In the genomic region with DNA sequence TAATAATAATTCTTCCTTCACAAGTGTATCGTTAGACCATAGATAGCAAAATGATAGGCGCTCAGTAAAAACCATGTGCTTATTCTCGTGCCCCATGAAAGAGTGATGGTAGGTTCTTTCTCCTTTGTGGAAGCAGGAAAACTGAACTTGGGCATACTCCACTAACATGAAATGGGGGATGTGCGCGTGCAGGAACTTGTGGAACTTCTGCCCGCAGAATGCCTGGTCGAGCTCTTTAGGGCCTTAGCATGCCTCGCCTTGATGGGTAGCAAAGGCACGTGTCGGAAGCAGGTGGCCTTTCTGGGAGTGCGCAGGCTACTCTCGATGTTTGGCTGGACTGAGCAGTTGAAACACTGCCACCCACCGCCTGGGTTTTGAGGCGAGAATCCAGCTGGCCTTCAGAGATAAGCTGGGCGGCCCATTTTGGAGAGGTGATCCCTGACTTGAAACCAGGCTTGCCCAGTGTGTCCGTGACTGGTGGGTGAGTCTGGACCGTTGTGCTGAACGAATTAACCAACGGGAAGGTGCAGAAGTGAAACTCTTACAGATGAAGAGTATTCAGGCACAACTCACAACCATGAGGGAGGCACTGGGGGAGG, we compare ENCODE assay signal across 1 cellular context.
TF ChIP-seq lines count a peak whose summit lies in the region.

No MANE protein-coding gene starts in this region.

TF ChIP-seq in K562, 482 proteins besides CTCF, POLR2A, EP300 and RAD21 (continued from another document and continues in another):
- TF ChIP-seq ZMIZ1 (IDR thresholded peaks at IDR 0.05; ENCODE audit: low read depth in 2 of 2, low read length in 2 of 2) = no peak
- TF ChIP-seq ZNF766 (CRISPR knock-in tag; conservative IDR thresholded peaks at IDR 0.05) = 0 out of 2 replicates have a peak, but pooled peaks have one; percentile 41
- TF ChIP-seq, protein P1, sequence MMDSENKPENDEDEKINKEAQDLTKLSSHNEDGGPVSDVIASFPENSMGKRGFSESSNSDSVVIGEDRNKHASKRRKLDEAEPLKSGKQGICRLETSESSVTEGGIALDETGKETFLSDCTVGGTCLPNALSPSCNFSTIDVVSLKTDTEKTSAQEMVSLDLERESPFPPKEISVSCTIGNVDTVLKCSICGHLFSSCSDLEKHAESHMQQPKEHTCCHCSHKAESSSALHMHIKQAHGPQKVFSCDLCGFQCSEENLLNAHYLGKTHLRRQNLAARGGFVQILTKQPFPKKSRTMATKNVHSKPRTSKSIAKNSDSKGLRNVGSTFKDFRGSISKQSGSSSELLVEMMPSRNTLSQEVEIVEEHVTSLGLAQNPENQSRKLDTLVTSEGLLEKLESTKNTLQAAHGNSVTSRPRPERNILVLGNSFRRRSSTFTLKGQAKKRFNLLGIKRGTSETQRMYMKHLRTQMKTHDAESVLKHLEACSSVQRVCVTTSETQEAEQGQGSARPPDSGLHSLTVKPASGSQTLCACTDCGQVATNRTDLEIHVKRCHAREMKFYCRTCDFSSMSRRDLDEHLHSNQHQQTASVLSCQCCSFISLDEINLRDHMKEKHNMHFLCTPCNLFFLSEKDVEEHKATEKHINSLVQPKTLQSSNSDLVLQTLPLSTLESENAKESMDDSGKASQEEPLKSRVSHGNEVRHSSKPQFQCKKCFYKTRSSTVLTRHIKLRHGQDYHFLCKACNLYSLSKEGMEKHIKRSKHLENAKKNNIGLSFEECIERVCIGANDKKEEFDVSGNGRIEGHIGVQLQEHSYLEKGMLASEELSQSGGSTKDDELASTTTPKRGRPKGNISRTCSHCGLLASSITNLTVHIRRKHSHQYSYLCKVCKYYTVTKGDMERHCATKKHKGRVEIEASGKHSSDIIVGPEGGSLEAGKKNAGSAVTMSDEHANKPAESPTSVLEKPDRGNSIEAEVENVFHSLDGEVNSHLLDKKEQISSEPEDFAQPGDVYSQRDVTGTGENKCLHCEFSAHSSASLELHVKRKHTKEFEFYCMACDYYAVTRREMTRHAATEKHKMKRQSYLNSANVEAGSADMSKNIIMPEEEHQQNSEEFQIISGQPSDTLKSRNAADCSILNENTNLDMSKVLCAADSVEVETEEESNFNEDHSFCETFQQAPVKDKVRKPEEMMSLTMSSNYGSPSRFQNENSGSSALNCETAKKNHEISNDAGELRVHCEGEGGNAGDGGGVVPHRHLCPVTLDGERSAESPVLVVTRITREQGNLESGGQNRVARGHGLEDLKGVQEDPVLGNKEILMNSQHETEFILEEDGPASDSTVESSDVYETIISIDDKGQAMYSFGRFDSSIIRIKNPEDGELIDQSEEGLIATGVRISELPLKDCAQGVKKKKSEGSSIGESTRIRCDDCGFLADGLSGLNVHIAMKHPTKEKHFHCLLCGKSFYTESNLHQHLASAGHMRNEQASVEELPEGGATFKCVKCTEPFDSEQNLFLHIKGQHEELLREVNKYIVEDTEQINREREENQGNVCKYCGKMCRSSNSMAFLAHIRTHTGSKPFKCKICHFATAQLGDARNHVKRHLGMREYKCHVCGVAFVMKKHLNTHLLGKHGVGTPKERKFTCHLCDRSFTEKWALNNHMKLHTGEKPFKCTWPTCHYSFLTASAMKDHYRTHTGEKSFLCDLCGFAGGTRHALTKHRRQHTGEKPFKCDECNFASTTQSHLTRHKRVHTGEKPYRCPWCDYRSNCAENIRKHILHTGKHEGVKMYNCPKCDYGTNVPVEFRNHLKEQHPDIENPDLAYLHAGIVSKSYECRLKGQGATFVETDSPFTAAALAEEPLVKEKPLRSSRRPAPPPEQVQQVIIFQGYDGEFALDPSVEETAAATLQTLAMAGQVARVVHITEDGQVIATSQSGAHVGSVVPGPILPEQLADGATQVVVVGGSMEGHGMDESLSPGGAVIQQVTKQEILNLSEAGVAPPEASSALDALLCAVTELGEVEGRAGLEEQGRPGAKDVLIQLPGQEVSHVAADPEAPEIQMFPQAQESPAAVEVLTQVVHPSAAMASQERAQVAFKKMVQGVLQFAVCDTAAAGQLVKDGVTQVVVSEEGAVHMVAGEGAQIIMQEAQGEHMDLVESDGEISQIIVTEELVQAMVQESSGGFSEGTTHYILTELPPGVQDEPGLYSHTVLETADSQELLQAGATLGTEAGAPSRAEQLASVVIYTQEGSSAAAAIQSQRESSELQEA (IDR thresholded peaks at IDR 0.05; ENCODE audit: low read depth) = no peak
- no peak for TF ChIP-seq WHSC1 (IDR thresholded peaks at IDR 0.05; ENCODE audit: low read length)
- TF ChIP-seq, protein P2, sequence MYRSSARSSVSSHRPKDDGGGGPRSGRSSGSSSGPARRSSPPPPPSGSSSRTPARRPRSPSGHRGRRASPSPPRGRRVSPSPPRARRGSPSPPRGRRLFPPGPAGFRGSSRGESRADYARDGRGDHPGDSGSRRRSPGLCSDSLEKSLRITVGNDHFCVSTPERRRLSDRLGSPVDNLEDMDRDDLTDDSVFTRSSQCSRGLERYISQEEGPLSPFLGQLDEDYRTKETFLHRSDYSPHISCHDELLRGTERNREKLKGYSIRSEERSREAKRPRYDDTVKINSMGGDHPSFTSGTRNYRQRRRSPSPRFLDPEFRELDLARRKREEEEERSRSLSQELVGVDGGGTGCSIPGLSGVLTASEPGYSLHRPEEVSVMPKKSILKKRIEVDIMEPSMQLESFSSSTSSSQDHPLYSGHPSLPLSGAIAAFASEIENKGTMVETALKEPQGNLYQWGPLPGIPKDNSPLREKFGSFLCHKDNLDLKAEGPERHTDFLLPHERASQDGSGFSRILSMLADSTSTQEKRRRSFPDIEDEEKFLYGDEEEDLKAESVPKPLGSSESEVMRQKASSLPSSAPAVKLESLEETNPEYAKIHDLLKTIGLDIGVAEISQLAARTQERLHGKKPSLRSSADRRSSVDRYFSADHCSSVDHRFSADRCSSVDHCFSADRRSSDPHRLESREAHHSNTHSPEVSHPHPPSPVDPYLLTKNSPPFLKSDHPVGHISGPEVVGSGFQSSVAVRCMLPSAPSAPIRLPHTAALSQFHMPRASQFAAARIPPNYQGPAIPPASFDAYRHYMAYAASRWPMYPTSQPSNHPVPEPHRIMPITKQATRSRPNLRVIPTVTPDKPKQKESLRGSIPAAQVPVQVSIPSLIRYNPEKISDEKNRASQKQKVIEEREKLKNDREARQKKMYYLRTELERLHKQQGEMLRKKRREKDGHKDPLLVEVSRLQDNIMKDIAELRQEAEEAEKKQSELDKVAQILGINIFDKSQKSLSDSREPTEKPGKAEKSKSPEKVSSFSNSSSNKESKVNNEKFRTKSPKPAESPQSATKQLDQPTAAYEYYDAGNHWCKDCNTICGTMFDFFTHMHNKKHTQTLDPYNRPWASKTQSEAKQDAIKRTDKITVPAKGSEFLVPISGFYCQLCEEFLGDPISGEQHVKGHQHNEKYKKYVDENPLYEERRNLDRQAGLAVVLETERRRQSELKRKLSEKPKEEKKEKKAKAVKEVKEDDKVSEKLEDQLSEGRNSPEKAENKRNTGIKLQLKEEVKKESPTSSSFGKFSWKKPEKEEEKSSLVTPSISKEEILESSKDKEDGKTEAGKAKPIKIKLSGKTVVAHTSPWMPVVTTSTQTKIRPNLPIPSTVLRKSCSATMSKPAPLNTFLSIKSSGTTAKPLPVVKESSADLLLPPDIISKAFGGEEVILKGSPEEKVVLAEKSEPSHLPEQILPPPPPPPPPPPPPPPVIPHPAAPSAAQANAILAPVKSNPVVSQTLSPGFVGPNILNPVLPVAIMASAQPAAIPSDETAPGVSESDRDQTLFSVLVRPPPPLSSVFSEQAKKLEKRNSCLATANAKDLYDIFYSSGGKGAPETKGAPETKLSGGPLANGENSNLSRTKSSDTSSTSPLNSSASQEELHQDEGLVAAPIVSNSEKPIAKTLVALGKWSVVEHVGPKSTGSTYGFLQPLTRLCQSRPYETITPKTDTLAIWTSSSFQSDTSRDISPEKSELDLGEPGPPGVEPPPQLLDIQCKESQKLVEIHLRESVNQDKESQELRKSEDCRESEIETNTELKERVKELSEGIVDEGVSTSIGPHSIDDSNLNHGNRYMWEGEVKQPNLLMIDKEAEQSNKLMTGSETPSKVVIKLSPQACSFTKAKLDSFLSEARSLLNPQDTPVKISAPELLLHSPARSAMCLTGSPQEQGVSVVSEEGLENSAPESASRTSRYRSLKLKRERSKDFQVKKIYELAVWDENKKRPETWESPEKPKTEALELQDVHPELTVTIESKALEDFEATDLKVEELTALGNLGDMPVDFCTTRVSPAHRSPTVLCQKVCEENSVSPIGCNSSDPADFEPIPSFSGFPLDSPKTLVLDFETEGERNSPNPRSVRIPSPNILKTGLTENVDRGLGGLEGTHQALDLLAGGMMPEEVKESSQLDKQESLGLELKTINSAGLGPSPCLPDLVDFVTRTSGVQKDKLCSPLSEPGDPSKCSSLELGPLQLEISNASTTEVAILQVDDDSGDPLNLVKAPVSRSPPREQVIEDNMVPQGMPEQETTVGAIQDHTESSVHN (IDR thresholded peaks at IDR 0.05; ENCODE audit: borderline replicate concordance in 1 of 2, low read depth in 1 of 2) = no peak
- no peak for TF ChIP-seq ZNF695 (CRISPR knock-in tag; IDR thresholded peaks at IDR 0.05)
- no peak for TF ChIP-seq NUFIP1 (IDR thresholded peaks at IDR 0.05; ENCODE audit: partially characterized antibody)
- TF ChIP-seq ZZZ3 (IDR thresholded peaks at IDR 0.05) = no peak
- no peak for TF ChIP-seq SIRT6 (IDR thresholded peaks at IDR 0.05; ENCODE audit: low read depth, low read length)
- TF ChIP-seq MEF2D (tag; conservative IDR thresholded peaks at IDR 0.05; ENCODE audit: low read depth) = 0 out of 2 replicates have a peak, but pooled peaks have one; percentile 30
- no peak for TF ChIP-seq TAF7 (tag; IDR thresholded peaks at IDR 0.05)
- no peak for TF ChIP-seq ZNF23 (CRISPR knock-in tag; IDR thresholded peaks at IDR 0.05)
- TF ChIP-seq SIN3B (IDR thresholded peaks at IDR 0.05; ENCODE audit: low read depth) = no peak
- TF ChIP-seq TCFL5 (CRISPR knock-in tag; conservative IDR thresholded peaks at IDR 0.05) = no peak
- TF ChIP-seq NCOR1 (IDR thresholded peaks at IDR 0.05) = peak; percentile 77
- TF ChIP-seq RFX5 (IDR thresholded peaks at IDR 0.05; ENCODE audit: low read depth, low read length) = no peak
- no peak for TF ChIP-seq ZNF316 (IDR thresholded peaks at IDR 0.05)
- no peak for TF ChIP-seq ZNF551 (CRISPR knock-in tag; IDR thresholded peaks at IDR 0.05)
- TF ChIP-seq, protein P3, sequence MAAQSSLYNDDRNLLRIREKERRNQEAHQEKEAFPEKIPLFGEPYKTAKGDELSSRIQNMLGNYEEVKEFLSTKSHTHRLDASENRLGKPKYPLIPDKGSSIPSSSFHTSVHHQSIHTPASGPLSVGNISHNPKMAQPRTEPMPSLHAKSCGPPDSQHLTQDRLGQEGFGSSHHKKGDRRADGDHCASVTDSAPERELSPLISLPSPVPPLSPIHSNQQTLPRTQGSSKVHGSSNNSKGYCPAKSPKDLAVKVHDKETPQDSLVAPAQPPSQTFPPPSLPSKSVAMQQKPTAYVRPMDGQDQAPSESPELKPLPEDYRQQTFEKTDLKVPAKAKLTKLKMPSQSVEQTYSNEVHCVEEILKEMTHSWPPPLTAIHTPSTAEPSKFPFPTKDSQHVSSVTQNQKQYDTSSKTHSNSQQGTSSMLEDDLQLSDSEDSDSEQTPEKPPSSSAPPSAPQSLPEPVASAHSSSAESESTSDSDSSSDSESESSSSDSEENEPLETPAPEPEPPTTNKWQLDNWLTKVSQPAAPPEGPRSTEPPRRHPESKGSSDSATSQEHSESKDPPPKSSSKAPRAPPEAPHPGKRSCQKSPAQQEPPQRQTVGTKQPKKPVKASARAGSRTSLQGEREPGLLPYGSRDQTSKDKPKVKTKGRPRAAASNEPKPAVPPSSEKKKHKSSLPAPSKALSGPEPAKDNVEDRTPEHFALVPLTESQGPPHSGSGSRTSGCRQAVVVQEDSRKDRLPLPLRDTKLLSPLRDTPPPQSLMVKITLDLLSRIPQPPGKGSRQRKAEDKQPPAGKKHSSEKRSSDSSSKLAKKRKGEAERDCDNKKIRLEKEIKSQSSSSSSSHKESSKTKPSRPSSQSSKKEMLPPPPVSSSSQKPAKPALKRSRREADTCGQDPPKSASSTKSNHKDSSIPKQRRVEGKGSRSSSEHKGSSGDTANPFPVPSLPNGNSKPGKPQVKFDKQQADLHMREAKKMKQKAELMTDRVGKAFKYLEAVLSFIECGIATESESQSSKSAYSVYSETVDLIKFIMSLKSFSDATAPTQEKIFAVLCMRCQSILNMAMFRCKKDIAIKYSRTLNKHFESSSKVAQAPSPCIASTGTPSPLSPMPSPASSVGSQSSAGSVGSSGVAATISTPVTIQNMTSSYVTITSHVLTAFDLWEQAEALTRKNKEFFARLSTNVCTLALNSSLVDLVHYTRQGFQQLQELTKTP (IDR thresholded peaks at IDR 0.05; ENCODE audit: low read depth in 1 of 2, partially characterized antibody in 2 of 2) = no peak
- TF ChIP-seq THAP12 (CRISPR knock-in tag; IDR thresholded peaks at IDR 0.05) = no peak
